22 cellular contexts compared by ENCODE assay signal in the genomic region with DNA sequence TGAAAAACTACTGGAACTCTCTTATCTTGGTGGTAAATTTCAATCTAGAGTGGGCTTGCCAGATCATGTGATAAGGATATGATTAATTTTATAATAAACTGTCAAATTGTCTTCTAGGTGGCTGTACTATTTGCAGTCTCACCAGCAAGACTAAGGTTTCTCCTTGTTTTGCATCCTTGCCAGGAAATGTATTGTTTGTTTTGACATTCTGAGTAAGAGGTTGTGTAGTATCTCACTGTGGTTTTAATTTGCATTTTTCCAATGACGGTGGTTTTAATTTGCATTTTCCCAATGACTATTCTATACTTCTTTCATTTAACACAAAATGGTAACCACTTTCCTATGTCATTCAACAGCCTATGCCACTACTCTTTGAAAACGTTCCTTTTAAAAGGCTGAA. TPM values are rescaled to one million over a fixed set of nuclear protein-coding genes. Genes with fewer than 3 reads are reported as not detected.
A peak's percentile ranks its signal among the peaks of the same experiment; 100 is the strongest.
DNase-seq lines count a peak whose midpoint lies in the region; ATAC-seq and TF ChIP-seq lines count a peak whose summit lies in the region.
"Had no signal": no experiment of that assay in that cellular context is flagged by ENCODE, and none has a peak within 500 bp of the region (broad histone marks: within the 10 kb centered on the region; RNA-seq: fewer than 3 reads in every experiment).

No MANE protein-coding gene starts in this region.

- no peak overlapping the region for H3K27ac ChIP-seq in GM23338 (ENCODE audit: low read depth)
- H3K27ac ChIP-seq: BLaER1, foreskin keratinocyte, SK-N-MC, testis had no signal

- DNase-seq in EH (ENCODE audit: low read depth) (peak; percentile 58), GM23338 (ENCODE audit: low spot score) (no peak), fibroblast of peridontal ligament (ENCODE audit: extremely low read depth) (peak; percentile 42), NCI-H146 (lab: John Stamatoyannopoulos, UW) (no peak), NCI-H524 (lab: John Stamatoyannopoulos, UW) (no peak)
- no peak for DNase-seq in activated naive CD8-positive, alpha-beta T cell treated with anti-CD3 and anti-CD28 coated beads, Interleukin-2, amount 50 U/mL, for 24 hours
- DNase-seq in stimulated activated naive B cell treated with anti-CD40 and anti-IgM and Interleukin-4, amounts not matched to agents 10 μg/mL and 1 μg/mL and 100 μg/mL, for 72 hours = no peak
- DNase-seq: activated CD4-positive, CD25-positive, alpha-beta regulatory T cell treated with anti-CD3 and anti-CD28 coated beads, Interleukin-2, amount 50 U/mL, for 72 hours; effector CD8-positive, alpha-beta T cell; foreskin keratinocyte; hypothalamus; Kasumi-1; mesendoderm; NCI-H1436; NCI-H2227 treated with DMSO at 0.1 percent for 48 hours; nephron progenitor cell; T1000; testis had no signal

- H2AFZ ChIP-seq in GM23338 = no peak overlapping the region

- H3K79me2 ChIP-seq in GM23338 (replicated peaks; ENCODE audit: insufficient read depth) = no peaks in the 10 kb centered on the region; the same call in 1 of the 2 replicates

- H3K9me3 Mint-ChIP-seq in GM23338 = no peaks in the 10 kb centered on the region
- no peaks in the 10 kb centered on the region for H3K9me3 Mint-ChIP-seq in activated naive CD8-positive, alpha-beta T cell treated with anti-CD3 and anti-CD28 coated beads, Interleukin-2, amount 50 U/mL, for 24 hours
- H3K9me3 Mint-ChIP-seq in stimulated activated naive B cell treated with anti-CD40 and anti-IgM and Interleukin-4, amounts not matched to agents 10 μg/mL and 1 μg/mL and 100 μg/mL, for 72 hours = no peaks in the 10 kb centered on the region
- H3K9me3 Mint-ChIP-seq: nephron progenitor cell had no signal

- H4K20me1 ChIP-seq in GM23338 (replicated peaks; ENCODE audit: insufficient read depth) = no peaks in the 10 kb centered on the region
- H4K20me1 ChIP-seq: BLaER1 had no signal

- H3K9me2 ChIP-seq in GM23338 (ENCODE audit: insufficient read depth) = no peaks in the 10 kb centered on the region

- peaks cover 6% of the 10 kb centered on the region for H3K27me3 Mint-ChIP-seq in GM23338 (ENCODE audit: insufficient read depth, low read depth, poor library complexity)
- H3K27me3 Mint-ChIP-seq in activated naive CD8-positive, alpha-beta T cell treated with anti-CD3 and anti-CD28 coated beads, Interleukin-2, amount 50 U/mL, for 24 hours = no peaks in the 10 kb centered on the region
- H3K27me3 Mint-ChIP-seq in stimulated activated naive B cell treated with anti-CD40 and anti-IgM and Interleukin-4, amounts not matched to agents 10 μg/mL and 1 μg/mL and 100 μg/mL, for 72 hours = no peaks in the 10 kb centered on the region
- H3K27me3 Mint-ChIP-seq: progenitor cell of endocrine pancreas had no signal

- H3K4me3 Mint-ChIP-seq in GM23338 = no peak overlapping the region
- no peak overlapping the region for H3K4me3 Mint-ChIP-seq in activated naive CD8-positive, alpha-beta T cell treated with anti-CD3 and anti-CD28 coated beads, Interleukin-2, amount 50 U/mL, for 24 hours
- no peak overlapping the region for H3K4me3 Mint-ChIP-seq in stimulated activated naive B cell treated with anti-CD40 and anti-IgM and Interleukin-4, amounts not matched to agents 10 μg/mL and 1 μg/mL and 100 μg/mL, for 72 hours

- no peak for ATAC-seq in GM23338
- ATAC-seq in activated naive CD8-positive, alpha-beta T cell treated with anti-CD3 and anti-CD28 coated beads, Interleukin-2, amount 50 U/mL, for 24 hours = no peak
- no peak for ATAC-seq in stimulated activated naive B cell treated with anti-CD40 and anti-IgM and Interleukin-4, amounts not matched to agents 10 μg/mL and 1 μg/mL and 100 μg/mL, for 72 hours (replicated peaks)
- ATAC-seq: foreskin keratinocyte had no signal

- H3K36me3 ChIP-seq in GM23338 (ENCODE audit: insufficient read depth) = no peaks in the 10 kb centered on the region
- H3K36me3 ChIP-seq: BLaER1 had no signal

- H3K4me1 Mint-ChIP-seq in GM23338 = peaks cover 8% of the 10 kb centered on the region; the same call in 2 of the 3 replicates
- peaks cover 51% of the 10 kb centered on the region for H3K4me1 Mint-ChIP-seq in activated naive CD8-positive, alpha-beta T cell treated with anti-CD3 and anti-CD28 coated beads, Interleukin-2, amount 50 U/mL, for 24 hours
- peaks cover 17 to 44% of the 10 kb centered on the region in 2 donors for H3K4me1 Mint-ChIP-seq in stimulated activated naive B cell treated with anti-CD40 and anti-IgM and Interleukin-4, amounts not matched to agents 10 μg/mL and 1 μg/mL and 100 μg/mL, for 72 hours

- no peaks in the 10 kb centered on the region for H3K36me3 Mint-ChIP-seq in GM23338 (ENCODE audit: low read depth)
- peaks cover 13% of the 10 kb centered on the region for H3K36me3 Mint-ChIP-seq in activated naive CD8-positive, alpha-beta T cell treated with anti-CD3 and anti-CD28 coated beads, Interleukin-2, amount 50 U/mL, for 24 hours (ENCODE audit: low read depth)
- H3K36me3 Mint-ChIP-seq in stimulated activated naive B cell treated with anti-CD40 and anti-IgM and Interleukin-4, amounts not matched to agents 10 μg/mL and 1 μg/mL and 100 μg/mL, for 72 hours = peaks cover 7 to 27% of the 10 kb centered on the region in 2 donors

- H3K4me3 ChIP-seq in GM23338 = no peak overlapping the region
- H3K4me3 ChIP-seq: BLaER1, SK-N-MC, smooth muscle cell, testis had no signal

- peak overlapping the region; percentile 82; the same call in 1 of the 2 replicates for H3K4me2 ChIP-seq in GM23338
- H3K4me2 ChIP-seq: BLaER1, smooth muscle cell had no signal

- no peaks in the 10 kb centered on the region for H3K27me3 ChIP-seq in GM23338 (ENCODE audit: insufficient read depth)
- H3K27me3 ChIP-seq: BLaER1, foreskin keratinocyte, testis had no signal

- H3F3A ChIP-seq in GM23338 (replicated peaks; ENCODE audit: low read depth) = 0 out of 2 replicates have a peak, but pooled peaks cover 3% of the 10 kb centered on the region

- no peaks in the 10 kb centered on the region for H3K4me1 ChIP-seq in GM23338 (ENCODE audit: insufficient read depth)
- H3K4me1 ChIP-seq: foreskin keratinocyte, testis had no signal

- TF ChIP-seq CTCF in GM23338 (conservative IDR thresholded peaks at IDR 0.05; ENCODE audit: low read depth in 2 of 2) = no peak

- no peak overlapping the region for H3K27ac Mint-ChIP-seq in GM23338
- peak overlapping the region; percentile 67 for H3K27ac Mint-ChIP-seq in activated naive CD8-positive, alpha-beta T cell treated with anti-CD3 and anti-CD28 coated beads, Interleukin-2, amount 50 U/mL, for 24 hours
- no peak overlapping the region for H3K27ac Mint-ChIP-seq in stimulated activated naive B cell treated with anti-CD40 and anti-IgM and Interleukin-4, amounts not matched to agents 10 μg/mL and 1 μg/mL and 100 μg/mL, for 72 hours
- H3K27ac Mint-ChIP-seq: nephron progenitor cell, progenitor cell of endocrine pancreas had no signal

TF ChIP-seq in GM23338, 12 proteins besides CTCF, POLR2A, EP300 and RAD21 (continues in another document):
- TF ChIP-seq CREB1 (CRISPR knock-in tag; IDR thresholded peaks at IDR 0.05; ENCODE audit: low read depth) (no peak), EZH2 (IDR thresholded peaks at IDR 0.05; ENCODE audit: low read depth, unreplicated experiment) (no peak), NANOG (IDR thresholded peaks at IDR 0.05; ENCODE audit: borderline replicate concordance) (no peak), ZNF114 (CRISPR knock-in tag; IDR thresholded peaks at IDR 0.05) (no peak), ZNF331 (CRISPR knock-in tag; IDR thresholded peaks at IDR 0.05; ENCODE audit: low read depth) (no peak)
- TF ChIP-seq, protein P1, sequence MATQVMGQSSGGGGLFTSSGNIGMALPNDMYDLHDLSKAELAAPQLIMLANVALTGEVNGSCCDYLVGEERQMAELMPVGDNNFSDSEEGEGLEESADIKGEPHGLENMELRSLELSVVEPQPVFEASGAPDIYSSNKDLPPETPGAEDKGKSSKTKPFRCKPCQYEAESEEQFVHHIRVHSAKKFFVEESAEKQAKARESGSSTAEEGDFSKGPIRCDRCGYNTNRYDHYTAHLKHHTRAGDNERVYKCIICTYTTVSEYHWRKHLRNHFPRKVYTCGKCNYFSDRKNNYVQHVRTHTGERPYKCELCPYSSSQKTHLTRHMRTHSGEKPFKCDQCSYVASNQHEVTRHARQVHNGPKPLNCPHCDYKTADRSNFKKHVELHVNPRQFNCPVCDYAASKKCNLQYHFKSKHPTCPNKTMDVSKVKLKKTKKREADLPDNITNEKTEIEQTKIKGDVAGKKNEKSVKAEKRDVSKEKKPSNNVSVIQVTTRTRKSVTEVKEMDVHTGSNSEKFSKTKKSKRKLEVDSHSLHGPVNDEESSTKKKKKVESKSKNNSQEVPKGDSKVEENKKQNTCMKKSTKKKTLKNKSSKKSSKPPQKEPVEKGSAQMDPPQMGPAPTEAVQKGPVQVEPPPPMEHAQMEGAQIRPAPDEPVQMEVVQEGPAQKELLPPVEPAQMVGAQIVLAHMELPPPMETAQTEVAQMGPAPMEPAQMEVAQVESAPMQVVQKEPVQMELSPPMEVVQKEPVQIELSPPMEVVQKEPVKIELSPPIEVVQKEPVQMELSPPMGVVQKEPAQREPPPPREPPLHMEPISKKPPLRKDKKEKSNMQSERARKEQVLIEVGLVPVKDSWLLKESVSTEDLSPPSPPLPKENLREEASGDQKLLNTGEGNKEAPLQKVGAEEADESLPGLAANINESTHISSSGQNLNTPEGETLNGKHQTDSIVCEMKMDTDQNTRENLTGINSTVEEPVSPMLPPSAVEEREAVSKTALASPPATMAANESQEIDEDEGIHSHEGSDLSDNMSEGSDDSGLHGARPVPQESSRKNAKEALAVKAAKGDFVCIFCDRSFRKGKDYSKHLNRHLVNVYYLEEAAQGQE (IDR thresholded peaks at IDR 0.05; ENCODE audit: unreplicated experiment) = no peak

RNA-seq across cellular contexts. Expression of a gene that starts 2.0 kb away (rescaled TPM):
- total RNA-seq in GM23338 (2014; rRNA removed; shearing (Covaris generic)) = 4.4 and 5.9 TPM in 2 replicates
- polyA plus RNA-seq in GM23338 (2016; fragmentation: Nextera tagmentation; extraction: Ambion mirVana) = 2.5 and 3.3 TPM in 2 replicates

RNA-seq across cellular contexts. Expression of a gene that starts 2.2 kb away (rescaled TPM):
- 5.8 and 6.3 TPM in 2 replicates for total RNA-seq in GM23338 (2014; rRNA removed; shearing (Covaris generic))
- 1.6 and 4.6 TPM in 2 replicates for polyA plus RNA-seq in GM23338 (2016; fragmentation: Nextera tagmentation; extraction: Ambion mirVana)

RNA-seq across cellular contexts. Expression of a gene that starts 53.9 kb away (rescaled TPM):
- 7.4 and 8.7 TPM in 2 replicates for total RNA-seq in GM23338 (2014; rRNA removed; shearing (Covaris generic))
- 12.7 and 13.5 TPM in 2 replicates for polyA plus RNA-seq in GM23338 (2016; fragmentation: Nextera tagmentation; extraction: Ambion mirVana)

Comparison
In these comparisons a context has a peak if more than half of its experiments do, and no peak if none do; other contexts are left out.
1. DNase-seq: peak in EH (single experiment) and fibroblast of peridontal ligament (single experiment); none in GM23338 (single experiment), activated naive CD8-positive, alpha-beta T cell treated with anti-CD3 and anti-CD28 coated beads, Interleukin-2, amount 50 U/mL, for 24 hours (single experiment), stimulated activated naive B cell treated with anti-CD40 and anti-IgM and Interleukin-4, amounts not matched to agents 10 μg/mL and 1 μg/mL and 100 μg/mL, for 72 hours (single experiment), NCI-H146 (single experiment) and NCI-H524 (0 of 2).